In the genomic region with DNA sequence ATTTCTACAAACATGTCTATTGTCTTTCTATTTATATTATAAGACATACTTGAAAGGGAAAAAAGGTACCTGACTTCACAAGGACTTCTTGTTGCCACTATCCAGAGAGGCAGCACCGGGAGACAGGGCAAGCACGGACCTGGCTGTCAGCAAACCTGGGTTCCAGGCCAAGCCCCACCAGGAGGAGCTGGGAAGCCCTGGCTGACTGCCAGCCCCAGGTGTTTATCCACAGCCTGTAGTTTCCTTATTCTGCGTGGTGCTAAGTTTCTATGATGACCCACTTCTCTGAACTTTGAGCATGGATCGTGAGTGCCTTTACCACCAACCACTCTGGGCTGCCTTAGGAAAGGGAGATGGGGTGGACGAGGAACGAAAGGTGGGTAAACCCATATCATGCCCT, we compare ENCODE assay signal across 19 cellular contexts. TPM values are rescaled to one million over a fixed set of nuclear protein-coding genes. Genes with fewer than 3 reads are reported as not detected.
DNase-seq lines count a peak whose midpoint lies in the region; ATAC-seq and TF ChIP-seq lines count a peak whose summit lies in the region.
"Had no signal": no experiment of that assay in that cellular context is flagged by ENCODE, and none has a peak within 500 bp of the region (broad histone marks: within the 10 kb centered on the region; RNA-seq: fewer than 3 reads in every experiment).

No MANE protein-coding gene starts in this region.

- no peak overlapping the region for H3K4me3 ChIP-seq in colonic mucosa
- no peak overlapping the region for H3K4me3 ChIP-seq in neuronal stem cell (ENCODE audit: low read length in 2 of 2)
- H3K4me3 ChIP-seq: gastrocnemius medialis had no signal

- no peak for DNase-seq in activated T-cell treated with anti-CD3 and anti-CD28 coated beads, Interleukin-2, amount 50 U/mL, for 72 hours
- DNase-seq in activated T-cell treated with anti-CD3 and anti-CD28 coated beads, Interleukin-2, amount 50 U/mL, for 1 hour = no peak
- DNase-seq in colonic mucosa = peak; percentile 42
- no peak for DNase-seq in neuronal stem cell (ENCODE audit: low spot score)
- no peak for DNase-seq in NCI-H446 (lab: John Stamatoyannopoulos, UW)
- DNase-seq in activated T-cell treated with anti-CD3 and anti-CD28 coated beads for 4 hours = no peak
- DNase-seq in activated T-helper 1 cell treated with anti-CD3 and anti-CD28 coated beads, Interleukin-12 subunit alpha, Interleukin-12 subunit beta, Interleukin-2, Interleukin-4 antibody, amounts not matched to agents 30 ng/mL and 10 ng/mL and 1 ng/mL, durations not matched to agents 14 hours and 24 hours and 36 hours (ENCODE audit: low spot score) = no peak
- DNase-seq in glomerular visceral epithelial cell (ENCODE audit: extremely low spot score) = no peak
- DNase-seq: activated CD8-positive, alpha-beta memory T cell treated with anti-CD3 and anti-CD28 coated beads, Interleukin-2, amount 50 U/mL, for 48 hours; CD4-positive, alpha-beta memory T cell; central memory CD4-positive, alpha-beta T cell; endodermal cell; gastrocnemius medialis; stimulated activated CD4-positive, alpha-beta T cell treated with anti-CD3 and anti-CD28 coated beads, Interleukin-4, amount 100 ng/mL, for 24 hours; trophoblast cell had no signal

- H3K23ac ChIP-seq in neuronal stem cell (ENCODE audit: low read depth, low read length, poor library complexity) = no peak overlapping the region

- H3K9ac ChIP-seq in colonic mucosa (ENCODE audit: low read depth in 2 of 2, low read length in 2 of 2) (no peak overlapping the region), neuronal stem cell (ENCODE audit: low read depth, low read length, poor library complexity) (no peak overlapping the region)

- peak overlapping the region; percentile 25 for H3K27ac Mint-ChIP-seq in activated T-cell treated with anti-CD3 and anti-CD28 coated beads, Interleukin-2, amount 50 U/mL, for 72 hours
- no peak overlapping the region for H3K27ac Mint-ChIP-seq in activated T-helper 1 cell treated with anti-CD3 and anti-CD28 coated beads, Interleukin-12 subunit alpha, Interleukin-12 subunit beta, Interleukin-2, Interleukin-4 antibody, amounts not matched to agents 30 ng/mL and 10 ng/mL and 1 ng/mL, durations not matched to agents 14 hours and 24 hours and 36 hours
- H3K27ac Mint-ChIP-seq: activated naive CD8-positive, alpha-beta T cell; endodermal cell had no signal

- no peaks in the 10 kb centered on the region for H3K36me3 Mint-ChIP-seq in activated T-cell treated with anti-CD3 and anti-CD28 coated beads, Interleukin-2, amount 50 U/mL, for 72 hours (ENCODE audit: insufficient read depth in 2 of 2)
- H3K36me3 Mint-ChIP-seq in activated T-helper 1 cell treated with anti-CD3 and anti-CD28 coated beads, Interleukin-12 subunit alpha, Interleukin-12 subunit beta, Interleukin-2, Interleukin-4 antibody, amounts not matched to agents 30 ng/mL and 10 ng/mL and 1 ng/mL, durations not matched to agents 14 hours and 24 hours and 36 hours (ENCODE audit: low read depth) = no peaks in the 10 kb centered on the region
- H3K36me3 Mint-ChIP-seq: CD4-positive, alpha-beta memory T cell had no signal

- H2BK120ac ChIP-seq in neuronal stem cell (ENCODE audit: low read depth, low read length) = no peak overlapping the region

- no peak overlapping the region for H2BK5ac ChIP-seq in neuronal stem cell (ENCODE audit: low read length)

- no peak overlapping the region for H2AK5ac ChIP-seq in neuronal stem cell (ENCODE audit: low read depth, low read length)

- H3K9me3 ChIP-seq in colonic mucosa (no peaks in the 10 kb centered on the region), neuronal stem cell (replicated peaks in 1 of 2; ENCODE audit: control insufficient read depth in 2 of 2, insufficient read depth in 1 of 2, low read depth in 1 of 2, low read length in 2 of 2) (no peaks in the 10 kb centered on the region)
- H3K9me3 ChIP-seq: gastrocnemius medialis, neutrophil had no signal

- H3K27me3 Mint-ChIP-seq in activated T-cell treated with anti-CD3 and anti-CD28 coated beads, Interleukin-2, amount 50 U/mL, for 72 hours (ENCODE audit: low read depth) = no peaks in the 10 kb centered on the region
- H3K27me3 Mint-ChIP-seq in activated T-helper 1 cell treated with anti-CD3 and anti-CD28 coated beads, Interleukin-12 subunit alpha, Interleukin-12 subunit beta, Interleukin-2, Interleukin-4 antibody, amounts not matched to agents 30 ng/mL and 10 ng/mL and 1 ng/mL, durations not matched to agents 14 hours and 24 hours and 36 hours (ENCODE audit: insufficient read depth) = no peaks in the 10 kb centered on the region
- H3K27me3 Mint-ChIP-seq: activated naive CD8-positive, alpha-beta T cell; CD4-positive, alpha-beta memory T cell had no signal

- intact Hi-C loops in colonic mucosa (cut with DNase I) = no loop called here
- intact Hi-C loops in activated T-helper 1 cell treated with anti-CD3 and anti-CD28 coated beads, Interleukin-12 subunit alpha, Interleukin-12 subunit beta, Interleukin-2, Interleukin-4 antibody, amounts not matched to agents 30 ng/mL and 10 ng/mL and 1 ng/mL, durations not matched to agents 14 hours and 24 hours and 36 hours (cut with micrococcal nuclease) = no loop called here

- no peaks in the 10 kb centered on the region for H3K79me1 ChIP-seq in neuronal stem cell (ENCODE audit: low read depth, low read length)

- no peaks in the 10 kb centered on the region for H3K36me3 ChIP-seq in colonic mucosa
- peaks cover 0 to 4% of the 10 kb centered on the region in 2 donors for H3K36me3 ChIP-seq in neuronal stem cell (replicated peaks in 1 of 2; ENCODE audit: control insufficient read depth in 2 of 2, insufficient read depth in 2 of 2, low read length in 2 of 2)
- H3K36me3 ChIP-seq: gastrocnemius medialis had no signal

- no peak overlapping the region for H3K4ac ChIP-seq in neuronal stem cell (ENCODE audit: low read length)

- H3K4me1 Mint-ChIP-seq in activated T-cell treated with anti-CD3 and anti-CD28 coated beads, Interleukin-2, amount 50 U/mL, for 72 hours (ENCODE audit: low read depth) = peaks cover 57% of the 10 kb centered on the region
- H3K4me1 Mint-ChIP-seq in activated T-helper 1 cell treated with anti-CD3 and anti-CD28 coated beads, Interleukin-12 subunit alpha, Interleukin-12 subunit beta, Interleukin-2, Interleukin-4 antibody, amounts not matched to agents 30 ng/mL and 10 ng/mL and 1 ng/mL, durations not matched to agents 14 hours and 24 hours and 36 hours (ENCODE audit: low read depth) = peaks cover 25% of the 10 kb centered on the region
- H3K4me1 Mint-ChIP-seq: endodermal cell had no signal

- no peak for TF ChIP-seq CTCF in colonic mucosa (IDR thresholded peaks at IDR 0.05)

- no peak overlapping the region for H3K18ac ChIP-seq in neuronal stem cell (ENCODE audit: low read length)

- H3K4me1 ChIP-seq in colonic mucosa (no peaks in the 10 kb centered on the region), neuronal stem cell (ENCODE audit: control insufficient read depth in 2 of 2, insufficient read depth in 1 of 2, low read depth in 1 of 2, low read length in 2 of 2) (peaks cover 0 to 17% of the 10 kb centered on the region in 2 donors)

- H3K14ac ChIP-seq in neuronal stem cell (ENCODE audit: low read length) = no peak overlapping the region

- no peak overlapping the region for H3K4me3 Mint-ChIP-seq in activated T-cell treated with anti-CD3 and anti-CD28 coated beads, Interleukin-2, amount 50 U/mL, for 72 hours
- H3K4me3 Mint-ChIP-seq in activated T-helper 1 cell treated with anti-CD3 and anti-CD28 coated beads, Interleukin-12 subunit alpha, Interleukin-12 subunit beta, Interleukin-2, Interleukin-4 antibody, amounts not matched to agents 30 ng/mL and 10 ng/mL and 1 ng/mL, durations not matched to agents 14 hours and 24 hours and 36 hours = no peak overlapping the region
- H3K4me3 Mint-ChIP-seq: activated naive CD8-positive, alpha-beta T cell; CD4-positive, alpha-beta memory T cell; endodermal cell had no signal

- H2BK12ac ChIP-seq in neuronal stem cell (ENCODE audit: low read length) = no peak overlapping the region

- H3K9me3 Mint-ChIP-seq in activated T-cell treated with anti-CD3 and anti-CD28 coated beads, Interleukin-2, amount 50 U/mL, for 72 hours = no peaks in the 10 kb centered on the region
- no peaks in the 10 kb centered on the region for H3K9me3 Mint-ChIP-seq in activated T-helper 1 cell treated with anti-CD3 and anti-CD28 coated beads, Interleukin-12 subunit alpha, Interleukin-12 subunit beta, Interleukin-2, Interleukin-4 antibody, amounts not matched to agents 30 ng/mL and 10 ng/mL and 1 ng/mL, durations not matched to agents 14 hours and 24 hours and 36 hours
- H3K9me3 Mint-ChIP-seq: endodermal cell had no signal

- H2AFZ ChIP-seq in neuronal stem cell (ENCODE audit: low read length) = no peak overlapping the region

- WGBS in neuronal stem cell (ENCODE audit: extremely low coverage in 2 of 2, insufficient read length in 2 of 2, insufficient replicate concordance in 1 of 2), 2 donors = no CpG with 5 or more reads among the region's 6 CpGs

- no peak overlapping the region for H4K8ac ChIP-seq in neuronal stem cell (ENCODE audit: low read depth, low read length)

- H3K27me3 ChIP-seq in colonic mucosa (no peaks in the 10 kb centered on the region), neuronal stem cell (ENCODE audit: control insufficient read depth in 3 of 3, insufficient read depth in 3 of 3, low read depth in 1 of 3, low read length in 3 of 3) (no peaks in the 10 kb centered on the region)
- H3K27me3 ChIP-seq: gastrocnemius medialis, neutrophil had no signal

- H3K27ac ChIP-seq in colonic mucosa = no peak overlapping the region
- H3K27ac ChIP-seq in neuronal stem cell (replicated peaks; ENCODE audit: low read length) = no peak overlapping the region
- H3K27ac ChIP-seq: gastrocnemius medialis, neutrophil had no signal

- peak overlapping the region; percentile 31 for H2BK15ac ChIP-seq in neuronal stem cell (ENCODE audit: low read length)

- no peak overlapping the region for H3K4me2 ChIP-seq in neuronal stem cell (ENCODE audit: insufficient read depth, low read length, poor library complexity, severe bottlenecking)

- H4K91ac ChIP-seq in neuronal stem cell (ENCODE audit: low read depth, low read length, poor library complexity) = no peak overlapping the region

- ATAC-seq in activated T-cell treated with anti-CD3 and anti-CD28 coated beads, Interleukin-2, amount 50 U/mL, for 72 hours (replicated peaks in 1 of 2) = no peak
- ATAC-seq: gastrocnemius medialis had no signal

RNA-seq across cellular contexts. Expression of a gene that starts 20.5 kb away (rescaled TPM):
- 1 to 10 TPM; 2.1 to 4.3 TPM for total RNA-seq in activated T-cell treated with anti-CD3 and anti-CD28 coated beads, Interleukin-2, amount 50 U/mL, for 72 hours
- 10 to 100 TPM in 1 of 2 donors, 1 to 10 TPM in 1; 2.1 to 14.6 TPM for total RNA-seq in colonic mucosa
- polyA plus RNA-seq in neuronal stem cell (2013, experiment 1 of 2) = 22.5 TPM
- 22.9 TPM for polyA plus RNA-seq in neuronal stem cell (2013, experiment 2 of 2)
- total RNA-seq in activated T-helper 1 cell treated with anti-CD3 and anti-CD28 coated beads, Interleukin-12 subunit alpha, Interleukin-12 subunit beta, Interleukin-2, Interleukin-4 antibody, amounts not matched to agents 30 ng/mL and 10 ng/mL and 1 ng/mL, durations not matched to agents 14 hours and 24 hours and 36 hours = 0.34 and 0.44 TPM in 2 replicates
- total RNA-seq: SK-MEL-5 had no signal

RNA-seq across cellular contexts. Expression of a gene that starts 39.2 kb away (rescaled TPM):
- total RNA-seq in activated T-cell treated with anti-CD3 and anti-CD28 coated beads, Interleukin-2, amount 50 U/mL, for 72 hours = not detected
- not detected for total RNA-seq in colonic mucosa
- not detected for polyA plus RNA-seq in neuronal stem cell (2013, experiment 1 of 2)
- not detected for polyA plus RNA-seq in neuronal stem cell (2013, experiment 2 of 2)
- not detected in 2 replicates for total RNA-seq in activated T-helper 1 cell treated with anti-CD3 and anti-CD28 coated beads, Interleukin-12 subunit alpha, Interleukin-12 subunit beta, Interleukin-2, Interleukin-4 antibody, amounts not matched to agents 30 ng/mL and 10 ng/mL and 1 ng/mL, durations not matched to agents 14 hours and 24 hours and 36 hours
- total RNA-seq: CD4-positive, alpha-beta memory T cell; endodermal cell; gastrocnemius medialis; mesenteric fat pad; SK-MEL-5 had no signal
- polyA plus RNA-seq: CD4-positive, alpha-beta memory T cell had no signal
